16 cellular contexts compared by ENCODE assay signal in the genomic region with DNA sequence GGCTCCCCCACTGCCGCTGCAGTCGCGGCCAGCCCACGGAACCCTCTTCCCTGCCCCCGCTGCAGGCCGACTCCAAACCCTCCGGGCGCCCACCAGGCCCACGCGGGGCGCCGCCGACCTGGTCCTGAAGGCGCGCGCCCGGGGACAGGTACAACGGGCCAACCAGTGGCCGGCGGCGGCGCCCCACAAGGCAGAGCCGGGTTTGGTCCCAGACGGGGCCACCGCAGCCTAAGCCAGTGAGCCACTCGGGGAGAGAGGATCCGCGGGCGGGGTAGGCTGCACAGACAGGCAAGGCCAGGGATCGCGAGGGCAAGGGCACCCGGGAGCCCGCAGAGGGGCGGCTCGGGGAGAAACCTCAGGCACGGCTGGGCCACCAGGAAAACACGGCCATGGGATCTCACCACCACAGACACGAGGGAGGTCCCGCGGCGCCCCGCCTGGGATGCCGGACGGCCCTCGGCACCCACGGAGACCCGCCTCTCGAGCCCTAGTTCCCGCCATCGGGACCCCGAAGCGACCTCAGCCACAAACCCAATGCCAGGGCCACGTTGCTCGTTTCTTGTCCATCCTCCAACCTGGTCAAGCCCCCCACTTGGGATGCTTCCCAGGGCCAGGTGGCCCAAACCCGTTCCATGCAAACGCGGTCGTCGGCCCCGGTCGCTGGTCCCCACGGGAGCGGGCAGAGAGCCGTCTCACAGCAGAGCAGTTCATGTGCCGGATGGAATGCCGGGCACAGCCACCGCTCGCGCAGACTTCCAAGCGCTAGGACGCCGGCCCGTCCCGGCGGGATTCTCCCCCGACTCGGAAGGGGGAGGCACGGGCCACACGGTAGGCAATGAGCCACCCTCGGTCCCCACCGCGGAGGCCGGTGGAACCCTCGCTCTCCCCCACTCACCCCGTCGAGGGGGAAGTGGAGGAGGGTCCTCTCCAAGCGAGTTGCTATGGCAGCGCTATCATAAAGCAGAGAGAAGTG.
DNase-seq lines count a peak whose midpoint lies in the region; ATAC-seq, FAIRE-seq and TF ChIP-seq lines count a peak whose summit lies in the region.
"Had no signal": no experiment of that assay in that cellular context is flagged by ENCODE, and none has a peak within 500 bp of the region (broad histone marks: within the 10 kb centered on the region; RNA-seq: fewer than 3 reads in every experiment).

No MANE protein-coding gene starts in this region.

- H3K4me1 Mint-ChIP-seq in Caco-2 (ENCODE audit: low read depth, unreplicated experiment) = no peaks in the 10 kb centered on the region

- H3K4me3 ChIP-seq in kidney (ENCODE audit: low read length in 2 of 2) (no peak overlapping the region), sigmoid colon (no peak overlapping the region), tibial nerve (no peak overlapping the region), Caco-2 (ENCODE audit: low read depth, low read length) (no peak overlapping the region)
- H3K4me3 ChIP-seq: PC-9 had no signal

- H3K36me3 Mint-ChIP-seq in Caco-2 (ENCODE audit: insufficient read depth, unreplicated experiment) = peaks cover 8% of the 10 kb centered on the region

- 81 to 83% methylated on average over 88 of the region's 88 CpGs for WGBS in sigmoid colon, 2 donors
- 78 to 86% methylated on average over 88 of the region's 88 CpGs for WGBS in tibial nerve, 2 donors

- TF ChIP-seq POLR2A in sigmoid colon (IDR thresholded peaks at IDR 0.05) = no peak
- TF ChIP-seq POLR2A in tibial nerve (IDR thresholded peaks at IDR 0.05) = no peak

- H3K4me3 Mint-ChIP-seq in Caco-2 (ENCODE audit: unreplicated experiment) = no peak overlapping the region

- no peaks in the 10 kb centered on the region for H3K9me3 ChIP-seq in kidney (ENCODE audit: control insufficient read depth in 1 of 2, low read length in 2 of 2)
- H3K9me3 ChIP-seq in sigmoid colon = peaks cover 0 to 9% (median 2%) of the 10 kb centered on the region in 4 donors
- H3K9me3 ChIP-seq in tibial nerve = peaks cover 0 to 79% (median 0%) of the 10 kb centered on the region in 4 donors
- H3K9me3 ChIP-seq in Caco-2 = peaks cover 66% of the 10 kb centered on the region

- TF ChIP-seq EP300 in sigmoid colon (IDR thresholded peaks at IDR 0.05) (no peak), tibial nerve (IDR thresholded peaks at IDR 0.05) (no peak)

- no peak for TF ChIP-seq CTCF in kidney (IDR thresholded peaks at IDR 0.05; ENCODE audit: borderline replicate concordance, extremely low read depth, insufficient read depth)
- TF ChIP-seq CTCF in sigmoid colon (IDR thresholded peaks at IDR 0.05) = no peak
- no peak for TF ChIP-seq CTCF in tibial nerve (IDR thresholded peaks at IDR 0.05)
- TF ChIP-seq CTCF in Caco-2 (IDR thresholded peaks at IDR 0.05; ENCODE audit: insufficient read depth in 1 of 2, low read depth in 1 of 2, low read length in 1 of 2, severe bottlenecking in 1 of 2, unreplicated experiment in 1 of 2) = no peak

- peak; percentile 50 for DNase-seq in Right ventricle myocardium inferior (ENCODE audit: missing footprints)
- no peak for DNase-seq in cardiac septum (ENCODE audit: low spot score)
- peak; percentile 77 for DNase-seq in kidney
- peak; percentile 52 for DNase-seq in sigmoid colon
- DNase-seq in GOT3 (lab: John Stamatoyannopoulos, UW) = no peak
- DNase-seq in tibial nerve (ENCODE audit: low spot score in 2 of 2) = no peak
- no peak for DNase-seq in Caco-2
- DNase-seq: Karpas-422, MV-4-11, NCI-H1105, NCI-H1436 treated with DMSO at 0.1 percent for 48 hours, NCI-H2029, NCI-H526 treated with DMSO at 0.1 percent for 48 hours, PC-9, SHP77 had no signal

- no peaks in the 10 kb centered on the region for H3K36me3 ChIP-seq in kidney (ENCODE audit: control insufficient read depth in 1 of 2, insufficient read depth in 2 of 2, low read length in 2 of 2)
- no peaks in the 10 kb centered on the region for H3K36me3 ChIP-seq in sigmoid colon
- no peaks in the 10 kb centered on the region for H3K36me3 ChIP-seq in tibial nerve
- no peaks in the 10 kb centered on the region for H3K36me3 ChIP-seq in Caco-2 (ENCODE audit: control insufficient read depth, insufficient read depth, low read length)

- H3K9me3 Mint-ChIP-seq in Caco-2 (ENCODE audit: unreplicated experiment) = peaks cover 40% of the 10 kb centered on the region

- CTCF ChIA-PET in Caco-2 (lab: Charles Lee) = no interaction called here

- H3K27me3 ChIP-seq in sigmoid colon (peaks cover 0 to 4% (median 0%) of the 10 kb centered on the region in 3 donors), tibial nerve (no peaks in the 10 kb centered on the region), Caco-2 (replicated peaks; ENCODE audit: control insufficient read depth, insufficient read depth, low read length) (no peaks in the 10 kb centered on the region)

- no TSS peak for BruUV-seq in Caco-2 (replicated peaks; lab: Mats Ljungman, UMichigan)

- no peak overlapping the region for H3K9ac ChIP-seq in kidney (ENCODE audit: low read length in 2 of 2)

- no peak for ATAC-seq in Right ventricle myocardium inferior

- H3K27me3 Mint-ChIP-seq in Caco-2 (ENCODE audit: insufficient read depth, unreplicated experiment) = no peaks in the 10 kb centered on the region

- no peaks in the 10 kb centered on the region for H3K4me1 ChIP-seq in kidney (ENCODE audit: control insufficient read depth in 1 of 2, insufficient read depth in 1 of 2, low read depth in 1 of 2, low read length in 2 of 2)
- H3K4me1 ChIP-seq in sigmoid colon = no peaks in the 10 kb centered on the region
- no peaks in the 10 kb centered on the region for H3K4me1 ChIP-seq in tibial nerve
- no peaks in the 10 kb centered on the region for H3K4me1 ChIP-seq in Caco-2

- H3K27ac Mint-ChIP-seq in Caco-2 (ENCODE audit: unreplicated experiment) = no peak overlapping the region

- H3K27ac ChIP-seq in kidney (ENCODE audit: low read depth in 2 of 2, low read length in 2 of 2) (no peak overlapping the region), sigmoid colon (no peak overlapping the region), tibial nerve (no peak overlapping the region)
- H3K27ac ChIP-seq: PC-9 had no signal

- intact Hi-C loops in Right ventricle myocardium inferior (cut with DNase I) = no loop called here
- intact Hi-C loops in cardiac septum (cut with DNase I) = no loop called here
- intact Hi-C loops in kidney (cut with DNase I) = no loop called here
- intact Hi-C loops in sigmoid colon (cut with DNase I) = no loop called here
- intact Hi-C loops in Caco-2 (cut with micrococcal nuclease; ENCODE audit: unreplicated experiment) = no loop called here

- POLR2A ChIA-PET in Caco-2 (lab: Charles Lee) = no interaction called here

- FAIRE-seq in kidney (lab: Jason Lieb, UNC) = no peak
- FAIRE-seq: D721Med had no signal

Comparison
In these comparisons a context has a peak if more than half of its experiments do, and no peak if none do; other contexts are left out.
1. DNase-seq: peak in Right ventricle myocardium inferior (single experiment), kidney (single experiment) and sigmoid colon (single experiment); none in cardiac septum (single experiment), GOT3 (single experiment), tibial nerve (0 of 2) and Caco-2 (0 of 2).